Comparison of ENCODE assay signal across 1 cellular context in the genomic region with DNA sequence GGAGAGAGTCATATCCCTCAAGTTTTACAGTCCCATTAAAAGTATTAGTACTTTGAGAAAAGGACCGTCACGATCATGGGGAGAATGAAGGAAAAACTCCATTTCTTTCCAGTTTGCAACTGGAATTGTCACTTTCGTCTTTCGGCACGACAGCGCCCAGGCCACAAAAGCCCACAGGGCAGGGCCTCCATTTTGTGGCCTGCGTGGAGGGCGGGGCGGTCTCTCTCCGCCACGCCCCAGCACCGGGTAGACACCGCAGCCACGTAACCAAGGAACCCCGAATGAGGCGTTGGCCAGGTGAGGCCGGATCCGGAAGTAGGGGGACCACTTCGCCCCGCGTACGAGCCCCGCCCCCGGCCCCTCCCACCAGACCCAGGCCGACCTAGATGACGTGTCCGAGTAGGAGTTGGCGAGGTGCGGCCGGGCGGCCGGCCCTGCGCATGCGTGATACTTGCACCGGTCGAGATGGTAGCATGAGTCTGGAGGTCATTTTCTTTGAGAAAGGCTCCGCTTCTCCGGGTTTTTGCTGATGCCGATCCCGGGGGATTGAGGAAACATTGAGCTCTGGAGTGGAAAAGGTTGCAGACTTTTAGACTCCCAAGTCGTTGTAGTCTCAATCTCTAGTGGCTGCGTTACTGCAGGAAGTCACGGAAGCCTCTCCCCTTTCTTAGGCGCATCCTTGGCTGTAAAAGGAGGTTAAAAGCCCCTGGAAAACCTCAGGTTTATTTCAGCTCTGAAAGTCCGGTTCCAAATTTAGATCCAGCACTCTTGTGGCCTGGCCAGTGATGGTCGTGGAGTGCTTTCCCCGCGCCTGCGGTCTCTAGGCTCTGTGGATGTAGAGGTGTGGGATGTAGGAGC.
A peak's percentile ranks its signal among the peaks of the same experiment; 100 is the strongest.
TF ChIP-seq lines count a peak whose summit lies in the region.

No MANE protein-coding gene starts in this region.

TF ChIP-seq in HEK293, 187 proteins besides CTCF, POLR2A, EP300 and RAD21 (continued from another document and continues in another):
- no peak for TF ChIP-seq HOXA7 (CRISPR knock-in tag; IDR thresholded peaks at IDR 0.05; ENCODE audit: borderline replicate concordance)
- TF ChIP-seq ZNF670 (tag by site-specific recombination; IDR thresholded peaks at IDR 0.05; ENCODE audit: low read depth) = no peak
- no peak for TF ChIP-seq ZNF140 (tag by site-specific recombination; IDR thresholded peaks at IDR 0.05)
- TF ChIP-seq ZNF426 (tag by site-specific recombination; IDR thresholded peaks at IDR 0.05) = no peak
- TF ChIP-seq, protein P1, sequence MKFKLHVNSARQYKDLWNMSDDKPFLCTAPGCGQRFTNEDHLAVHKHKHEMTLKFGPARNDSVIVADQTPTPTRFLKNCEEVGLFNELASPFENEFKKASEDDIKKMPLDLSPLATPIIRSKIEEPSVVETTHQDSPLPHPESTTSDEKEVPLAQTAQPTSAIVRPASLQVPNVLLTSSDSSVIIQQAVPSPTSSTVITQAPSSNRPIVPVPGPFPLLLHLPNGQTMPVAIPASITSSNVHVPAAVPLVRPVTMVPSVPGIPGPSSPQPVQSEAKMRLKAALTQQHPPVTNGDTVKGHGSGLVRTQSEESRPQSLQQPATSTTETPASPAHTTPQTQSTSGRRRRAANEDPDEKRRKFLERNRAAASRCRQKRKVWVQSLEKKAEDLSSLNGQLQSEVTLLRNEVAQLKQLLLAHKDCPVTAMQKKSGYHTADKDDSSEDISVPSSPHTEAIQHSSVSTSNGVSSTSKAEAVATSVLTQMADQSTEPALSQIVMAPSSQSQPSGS (tag by site-specific recombination; IDR thresholded peaks at IDR 0.05; ENCODE audit: low read depth) = peak; percentile 69
- peak; percentile 65; the same call in 1 of the 2 replicates for TF ChIP-seq ZNF561 (tag by site-specific recombination; IDR thresholded peaks at IDR 0.05; ENCODE audit: borderline replicate concordance)
- peak; percentile 95 for TF ChIP-seq KLF8 (tag by site-specific recombination; IDR thresholded peaks at IDR 0.05)
- peak; percentile 8; the same call in 1 of the 2 replicates for TF ChIP-seq EGR2 (tag by site-specific recombination; IDR thresholded peaks at IDR 0.05; ENCODE audit: low read depth)
- TF ChIP-seq ZNF121 (tag by site-specific recombination; IDR thresholded peaks at IDR 0.05) = no peak
- TF ChIP-seq IKZF3 (tag by site-specific recombination; IDR thresholded peaks at IDR 0.05) = peak; percentile 97
- TF ChIP-seq ZFHX2 (tag by site-specific recombination; conservative IDR thresholded peaks at IDR 0.05) = 0 out of 2 replicates have a peak, but pooled peaks have one; percentile 26
- no peak for TF ChIP-seq ZNF324 (tag by site-specific recombination; IDR thresholded peaks at IDR 0.05)
- no peak for TF ChIP-seq ZNF423 (tag by site-specific recombination; IDR thresholded peaks at IDR 0.05)
- no peak for TF ChIP-seq ZNF24 (tag by site-specific recombination; IDR thresholded peaks at IDR 0.05)
- no peak for TF ChIP-seq ZSCAN5A (tag by site-specific recombination; IDR thresholded peaks at IDR 0.05)
- peak; percentile 96 for TF ChIP-seq ZEB2 (tag by site-specific recombination; IDR thresholded peaks at IDR 0.05)
- TF ChIP-seq REPIN1 (tag by site-specific recombination; IDR thresholded peaks at IDR 0.05; ENCODE audit: low read depth) = no peak
- TF ChIP-seq ZNF501 (tag by site-specific recombination; IDR thresholded peaks at IDR 0.05) = peak; percentile 57
- TF ChIP-seq GLIS1 (tag by site-specific recombination; IDR thresholded peaks at IDR 0.05) = peak; percentile 47
- TF ChIP-seq ZNF585B (tag by site-specific recombination; IDR thresholded peaks at IDR 0.05) = no peak
- TF ChIP-seq ZBTB48 (tag by site-specific recombination; IDR thresholded peaks at IDR 0.05) = no peak
- peak; percentile 77 for TF ChIP-seq KLF16 (tag by site-specific recombination; IDR thresholded peaks at IDR 0.05)
- TF ChIP-seq ZNF629 (tag by site-specific recombination; IDR thresholded peaks at IDR 0.05) = peak; percentile 98
- TF ChIP-seq PATZ1 (tag by site-specific recombination; IDR thresholded peaks at IDR 0.05) = peak; percentile 96
- TF ChIP-seq ZNF292 (tag by site-specific recombination; IDR thresholded peaks at IDR 0.05; ENCODE audit: borderline replicate concordance, low read depth) = no peak
- no peak for TF ChIP-seq ZNF274 (IDR thresholded peaks at IDR 0.05; ENCODE audit: low read length)
- TF ChIP-seq ZNF274 (tag by site-specific recombination; IDR thresholded peaks at IDR 0.05; ENCODE audit: borderline replicate concordance) = no peak
- peak; percentile 46; the same call in 1 of the 2 replicates for TF ChIP-seq ZNF558 (tag by site-specific recombination; IDR thresholded peaks at IDR 0.05)
- TF ChIP-seq ZNF391 (tag by site-specific recombination; IDR thresholded peaks at IDR 0.05; ENCODE audit: borderline replicate concordance, low read depth) = no peak
- TF ChIP-seq ZNF433 (tag by site-specific recombination; IDR thresholded peaks at IDR 0.05; ENCODE audit: low read depth) = no peak
- no peak for TF ChIP-seq ZSCAN18 (tag by site-specific recombination; IDR thresholded peaks at IDR 0.05)
- no peak for TF ChIP-seq ZNF521 (tag by site-specific recombination; IDR thresholded peaks at IDR 0.05)
- peak; percentile 56; the same call in 1 of the 2 replicates for TF ChIP-seq ZXDB (tag by site-specific recombination; IDR thresholded peaks at IDR 0.05)
- no peak; the same call in 1 of the 2 replicates for TF ChIP-seq KLF7 (tag by site-specific recombination; IDR thresholded peaks at IDR 0.05; ENCODE audit: borderline replicate concordance)
- peak; percentile 51 for TF ChIP-seq ZNF335 (tag by site-specific recombination; conservative IDR thresholded peaks at IDR 0.05)
- TF ChIP-seq KLF10 (tag by site-specific recombination; IDR thresholded peaks at IDR 0.05) = peak; percentile 99
- TF ChIP-seq ZNF791 (tag by site-specific recombination; IDR thresholded peaks at IDR 0.05) = peak; percentile 42; the same call in 1 of the 2 replicates
- peak; percentile 38 for TF ChIP-seq PRDM10 (tag by site-specific recombination; IDR thresholded peaks at IDR 0.05)
- TF ChIP-seq, protein P2, sequence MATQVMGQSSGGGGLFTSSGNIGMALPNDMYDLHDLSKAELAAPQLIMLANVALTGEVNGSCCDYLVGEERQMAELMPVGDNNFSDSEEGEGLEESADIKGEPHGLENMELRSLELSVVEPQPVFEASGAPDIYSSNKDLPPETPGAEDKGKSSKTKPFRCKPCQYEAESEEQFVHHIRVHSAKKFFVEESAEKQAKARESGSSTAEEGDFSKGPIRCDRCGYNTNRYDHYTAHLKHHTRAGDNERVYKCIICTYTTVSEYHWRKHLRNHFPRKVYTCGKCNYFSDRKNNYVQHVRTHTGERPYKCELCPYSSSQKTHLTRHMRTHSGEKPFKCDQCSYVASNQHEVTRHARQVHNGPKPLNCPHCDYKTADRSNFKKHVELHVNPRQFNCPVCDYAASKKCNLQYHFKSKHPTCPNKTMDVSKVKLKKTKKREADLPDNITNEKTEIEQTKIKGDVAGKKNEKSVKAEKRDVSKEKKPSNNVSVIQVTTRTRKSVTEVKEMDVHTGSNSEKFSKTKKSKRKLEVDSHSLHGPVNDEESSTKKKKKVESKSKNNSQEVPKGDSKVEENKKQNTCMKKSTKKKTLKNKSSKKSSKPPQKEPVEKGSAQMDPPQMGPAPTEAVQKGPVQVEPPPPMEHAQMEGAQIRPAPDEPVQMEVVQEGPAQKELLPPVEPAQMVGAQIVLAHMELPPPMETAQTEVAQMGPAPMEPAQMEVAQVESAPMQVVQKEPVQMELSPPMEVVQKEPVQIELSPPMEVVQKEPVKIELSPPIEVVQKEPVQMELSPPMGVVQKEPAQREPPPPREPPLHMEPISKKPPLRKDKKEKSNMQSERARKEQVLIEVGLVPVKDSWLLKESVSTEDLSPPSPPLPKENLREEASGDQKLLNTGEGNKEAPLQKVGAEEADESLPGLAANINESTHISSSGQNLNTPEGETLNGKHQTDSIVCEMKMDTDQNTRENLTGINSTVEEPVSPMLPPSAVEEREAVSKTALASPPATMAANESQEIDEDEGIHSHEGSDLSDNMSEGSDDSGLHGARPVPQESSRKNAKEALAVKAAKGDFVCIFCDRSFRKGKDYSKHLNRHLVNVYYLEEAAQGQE (tag by site-specific recombination; IDR thresholded peaks at IDR 0.05) = peak; percentile 37; the same call in 1 of the 2 replicates
